In genomic region chr10:6228010-6228511, GRCh38 we compare ENCODE assay signal across 14 cellular contexts. TPM values are rescaled to one million over a fixed set of nuclear protein-coding genes. Genes with fewer than 3 reads are reported as not detected.
DNase-seq lines count a peak whose midpoint lies in the region; ATAC-seq and TF ChIP-seq lines count a peak whose summit lies in the region.
"Had no signal": no experiment of that assay in that cellular context is flagged by ENCODE, and none has a peak within 500 bp of the region (broad histone marks: within the 10 kb centered on the region; RNA-seq: fewer than 3 reads in every experiment).

No MANE protein-coding gene starts in this region.

- DNase-seq in Right ventricle myocardium superior (no peak), cardiac septum (ENCODE audit: low spot score) (no peak), astrocyte of the hippocampus (ENCODE audit: low read depth, low spot score) (peak; percentile 64), islet precursor cell (peak; percentile 51), uterus (peak in 1 of 2 donors; percentile 38), left colon (no peak), T-helper 2 cell (no peak)
- DNase-seq: DMS79 treated with DMSO at 0.1 percent for 48 hours; effector memory CD4-positive, alpha-beta T cell; NCI-H1930; stimulated activated CD4-positive, alpha-beta T cell treated with anti-CD3 and anti-CD28 coated beads, Interleukin-15, amount 100 ng/mL, for 24 hours; upper lobe of left lung had no signal

- TF ChIP-seq POLR2A in uterus (IDR thresholded peaks at IDR 0.05) = no peak

- H3K27me3 ChIP-seq in uterus = no peaks in the 10 kb centered on the region
- H3K27me3 ChIP-seq: ovary, upper lobe of left lung had no signal

- intact Hi-C loops in Right ventricle myocardium superior (cut with DNase I) (no loop called here), cardiac septum (cut with DNase I) (no loop called here), uterus (cut with DNase I; ENCODE audit: low total_unique reads) (no loop called here), left colon (cut with DNase I, micrococcal nuclease) (no loop called here)

- peak overlapping the region; percentile 8 to 51 for H3K27ac ChIP-seq in uterus
- H3K27ac ChIP-seq: ovary, upper lobe of left lung had no signal

- H3K4me3 ChIP-seq in uterus = no peak overlapping the region
- H3K4me3 ChIP-seq: ovary, upper lobe of left lung had no signal

- no peak for TF ChIP-seq CTCF in uterus (IDR thresholded peaks at IDR 0.05)

- no peaks in the 10 kb centered on the region for H3K36me3 ChIP-seq in uterus
- H3K36me3 ChIP-seq: ovary had no signal

- H3K4me1 ChIP-seq in uterus = peaks cover 0 to 9% of the 10 kb centered on the region in 2 donors
- H3K4me1 ChIP-seq: upper lobe of left lung had no signal

- H3K9me3 ChIP-seq in uterus = no peaks in the 10 kb centered on the region
- H3K9me3 ChIP-seq: ovary, upper lobe of left lung had no signal

- peak; percentile 28 for ATAC-seq in Right ventricle myocardium superior (ENCODE audit: poor library complexity)
- no peak for ATAC-seq in left colon
- ATAC-seq in GM19328 (IDR thresholded peaks at IDR 0.05; ENCODE audit: unreplicated experiment) = no peak

RNA-seq across cellular contexts. Expression of gene PFKFB3, which starts 25.3 kb away (rescaled TPM):
- total RNA-seq in Right ventricle myocardium superior (24.7 TPM), cardiac septum (13.8 TPM), uterus (10 to 100 TPM in 3 of 4 donors, 1 to 10 TPM in 1; 7.4 to 54.5 (median 14.7) TPM), left colon (10 to 100 TPM; 19.1 to 20.2 TPM)

Comparison
In these comparisons a context has a peak if more than half of its experiments do, and no peak if none do; other contexts are left out.
1. DNase-seq: peak in astrocyte of the hippocampus (single experiment) and islet precursor cell (single experiment); none in Right ventricle myocardium superior (single experiment), cardiac septum (single experiment), left colon (0 of 2) and T-helper 2 cell (0 of 5).